ENCODE assay signal across 12 cellular contexts in genomic region chr20:38986663-38987062, GRCh38. TPM values are rescaled to one million over a fixed set of nuclear protein-coding genes. Genes with fewer than 3 reads are reported as not detected.
A peak's percentile ranks its signal among the peaks of the same experiment; 100 is the strongest.
DNase-seq lines count a peak whose midpoint lies in the region; ATAC-seq and TF ChIP-seq lines count a peak whose summit lies in the region.
"Had no signal": no experiment of that assay in that cellular context is flagged by ENCODE, and none has a peak within 500 bp of the region (broad histone marks: within the 10 kb centered on the region; RNA-seq: fewer than 3 reads in every experiment).

No MANE protein-coding gene starts in this region.

- H4K8ac ChIP-seq in neuronal stem cell (ENCODE audit: low read depth, low read length): no peak overlapping the region

- H3K9me3 ChIP-seq in OCI-LY3 (ENCODE audit: insufficient read depth, low read length) (no peaks in the 10 kb centered on the region), fibroblast of lung (ENCODE audit: control insufficient read depth, insufficient read depth, low read depth, low read length) (no peaks in the 10 kb centered on the region), neuronal stem cell (replicated peaks in 1 of 2; ENCODE audit: control insufficient read depth in 2 of 2, insufficient read depth in 1 of 2, low read depth in 1 of 2, low read length in 2 of 2) (no peaks in the 10 kb centered on the region), WERI-Rb-1 (ENCODE audit: severe bottlenecking) (no peaks in the 10 kb centered on the region)
- H3K9me3 ChIP-seq: ovary had no signal

- H3K9ac ChIP-seq in OCI-LY3 (ENCODE audit: low read length) (peak overlapping the region; percentile 39), fibroblast of lung (ENCODE audit: insufficient read depth, low read length) (no peak overlapping the region), neuronal stem cell (ENCODE audit: low read depth, low read length, poor library complexity) (peak overlapping the region; percentile 67)

- no peak overlapping the region for H2BK120ac ChIP-seq in neuronal stem cell (ENCODE audit: low read depth, low read length)

- H3K79me2 ChIP-seq in OCI-LY3 (ENCODE audit: low read length) (peaks cover 6% of the 10 kb centered on the region), fibroblast of lung (ENCODE audit: control insufficient read depth, insufficient read depth, low read length) (peaks cover 3% of the 10 kb centered on the region)

- H2AK5ac ChIP-seq in neuronal stem cell (ENCODE audit: low read depth, low read length): no peak overlapping the region

- peak overlapping the region; percentile 57 for H3K4me2 ChIP-seq in OCI-LY3 (ENCODE audit: low read length)
- H3K4me2 ChIP-seq in fibroblast of lung (ENCODE audit: extremely low read depth, insufficient read depth, low read length): no peak overlapping the region
- H3K4me2 ChIP-seq in neuronal stem cell (ENCODE audit: insufficient read depth, low read length, poor library complexity, severe bottlenecking): no peak overlapping the region

- H2AFZ ChIP-seq in OCI-LY3 (ENCODE audit: low read depth, low read length) (peak overlapping the region; percentile 3; the same call in 1 of the 2 replicates), fibroblast of lung (ENCODE audit: low read length) (no peak overlapping the region), neuronal stem cell (ENCODE audit: low read length) (no peak overlapping the region)

- DNase-seq in GM06990 (ENCODE audit: extremely low read depth, insufficient read length) (peak; percentile 61), fibroblast of lung (ENCODE audit: low read depth in 2 of 2) (peak in 1 of 2 donors; percentile 72), neuronal stem cell (ENCODE audit: low spot score) (no peak), AG08395 (ENCODE audit: low spot score) (no peak), WERI-Rb-1 (no peak)
- no peak for DNase-seq in stimulated activated CD4-positive, alpha-beta T cell treated with anti-CD3 and anti-CD28 coated beads, Interleukin-4, amount 100 ng/mL, for 24 hours
- DNase-seq: DND-41, H9, ovary had no signal

- H3K36me3 ChIP-seq in GM06990 (ENCODE audit: control insufficient read depth, insufficient read depth, low read length): peaks cover 2% of the 10 kb centered on the region
- peaks cover 21% of the 10 kb centered on the region for H3K36me3 ChIP-seq in OCI-LY3 (replicated peaks; ENCODE audit: low read depth, low read length)
- no peaks in the 10 kb centered on the region for H3K36me3 ChIP-seq in fibroblast of lung (ENCODE audit: control insufficient read depth, insufficient read depth, low read length)
- H3K36me3 ChIP-seq in neuronal stem cell (replicated peaks in 1 of 2; ENCODE audit: control insufficient read depth in 2 of 2, insufficient read depth in 2 of 2, low read length in 2 of 2): peaks cover 2 to 64% of the 10 kb centered on the region in 2 donors
- H3K36me3 ChIP-seq in WERI-Rb-1: peaks cover 14% of the 10 kb centered on the region
- H3K36me3 ChIP-seq: ovary had no signal

- H3K23ac ChIP-seq in neuronal stem cell (ENCODE audit: low read depth, low read length, poor library complexity): no peak overlapping the region

- no peak overlapping the region for H2BK12ac ChIP-seq in neuronal stem cell (ENCODE audit: low read length)

- TF ChIP-seq CTCF in GM06990 (IDR thresholded peaks at IDR 0.05; ENCODE audit: insufficient read depth, low read length, poor library complexity, severe bottlenecking): peak; percentile 4
- TF ChIP-seq CTCF in OCI-LY3 (IDR thresholded peaks at IDR 0.05; ENCODE audit: low read depth, low read length): 0 out of 2 replicates have a peak, but pooled peaks have one; percentile 11
- TF ChIP-seq CTCF in fibroblast of lung (conservative IDR thresholded peaks at IDR 0.05 in 1 of 2, IDR thresholded peaks at IDR 0.05 in 1 of 2; ENCODE audit: low read depth in 1 of 2, low read length in 2 of 2): peak; percentile 4 to 40
- TF ChIP-seq CTCF in WERI-Rb-1 (IDR thresholded peaks at IDR 0.05; ENCODE audit: low read depth, low read length): no peak

- H3K4me3 ChIP-seq in GM06990 (replicated peaks; ENCODE audit: low read depth, low read length): no peak overlapping the region
- peak overlapping the region; percentile 51; the same call in 1 of the 2 replicates for H3K4me3 ChIP-seq in OCI-LY3 (ENCODE audit: low read length)
- no peak overlapping the region for H3K4me3 ChIP-seq in fibroblast of lung (replicated peaks in 1 of 4; ENCODE audit: control extremely low read depth in 1 of 4, insufficient read depth in 1 of 4, low read depth in 3 of 4, low read length in 4 of 4)
- H3K4me3 ChIP-seq in neuronal stem cell (ENCODE audit: low read length in 2 of 2): no peak overlapping the region
- H3K4me3 ChIP-seq in WERI-Rb-1 (ENCODE audit: low read depth, low read length): no peak overlapping the region
- H3K4me3 ChIP-seq: ovary had no signal

- no peaks in the 10 kb centered on the region for H3K79me1 ChIP-seq in neuronal stem cell (ENCODE audit: low read depth, low read length)

- H3K27me3 ChIP-seq in GM06990 (replicated peaks; ENCODE audit: control insufficient read depth, insufficient read depth, low read length) (no peaks in the 10 kb centered on the region), OCI-LY3 (ENCODE audit: low read depth, low read length) (no peaks in the 10 kb centered on the region), fibroblast of lung (ENCODE audit: control insufficient read depth, insufficient read depth, low read length) (no peaks in the 10 kb centered on the region), neuronal stem cell (ENCODE audit: control insufficient read depth in 3 of 3, insufficient read depth in 3 of 3, low read depth in 1 of 3, low read length in 3 of 3) (no peaks in the 10 kb centered on the region), WERI-Rb-1 (ENCODE audit: insufficient read depth, low read depth, severe bottlenecking) (no peaks in the 10 kb centered on the region)
- H3K27me3 ChIP-seq: ovary had no signal

- H4K91ac ChIP-seq in neuronal stem cell (ENCODE audit: low read depth, low read length, poor library complexity): no peak overlapping the region

- WGBS in neuronal stem cell (ENCODE audit: extremely low coverage in 2 of 2, insufficient read length in 2 of 2, insufficient replicate concordance in 1 of 2), 2 donors: no CpG with 5 or more reads among the region's 2 CpGs

- no peak overlapping the region for H3K4ac ChIP-seq in neuronal stem cell (ENCODE audit: low read length)

- H3K18ac ChIP-seq in neuronal stem cell (ENCODE audit: low read length): peak overlapping the region; percentile 66

- no peak overlapping the region for H2BK15ac ChIP-seq in neuronal stem cell (ENCODE audit: low read length)

- H3K4me1 ChIP-seq in OCI-LY3 (ENCODE audit: low read length) (peaks cover 41% of the 10 kb centered on the region), fibroblast of lung (ENCODE audit: control insufficient read depth, extremely low read depth, insufficient read depth, low read length) (peaks cover 16% of the 10 kb centered on the region), neuronal stem cell (ENCODE audit: control insufficient read depth in 2 of 2, insufficient read depth in 1 of 2, low read depth in 1 of 2, low read length in 2 of 2) (peaks cover 0 to 4% of the 10 kb centered on the region in 2 donors)

- H3K27ac ChIP-seq in OCI-LY3 (ENCODE audit: low read length): peak overlapping the region; percentile 66
- H3K27ac ChIP-seq in fibroblast of lung (ENCODE audit: insufficient read depth, low read length): no peak overlapping the region
- no peak overlapping the region for H3K27ac ChIP-seq in neuronal stem cell (replicated peaks; ENCODE audit: low read length)
- no peak overlapping the region for H3K27ac ChIP-seq in WERI-Rb-1
- H3K27ac ChIP-seq: ovary, VCaP had no signal

- H4K20me1 ChIP-seq in OCI-LY3 (ENCODE audit: insufficient read depth, low read length) (no peaks in the 10 kb centered on the region), fibroblast of lung (ENCODE audit: control insufficient read depth, extremely low read depth, insufficient read depth, low read length) (no peaks in the 10 kb centered on the region)

- no peak for ATAC-seq in HG03025 (IDR thresholded peaks at IDR 0.05; ENCODE audit: low FRiP score, unreplicated experiment)

- H2BK5ac ChIP-seq in neuronal stem cell (ENCODE audit: low read length): no peak overlapping the region

- H3K14ac ChIP-seq in neuronal stem cell (ENCODE audit: low read length): no peak overlapping the region

RNA-seq across cellular contexts. Expression of gene DHX35, which starts 24.5 kb away (rescaled TPM):
- total RNA-seq in fibroblast of lung: 11.4 and 11.8 TPM in 2 replicates
- 9.6 and 12.1 TPM in 2 replicates for polyA plus RNA-seq in fibroblast of lung
- 4.5 and 5.0 TPM in 2 replicates for polyA plus RNA-seq in fibroblast of lung (2012)
- 8.2 and 9.3 TPM in 2 replicates for polyA minus RNA-seq in fibroblast of lung (ENCODE audit: low replicate concordance)
- polyA plus RNA-seq in neuronal stem cell (2013, experiment 1 of 2): 10.1 TPM
- 9.5 TPM for polyA plus RNA-seq in neuronal stem cell (2013, experiment 2 of 2)
